In genomic region chr2:66602341-66602740, GRCh38 we compare ENCODE assay signal across 30 cellular contexts.
"Had no signal": no experiment of that assay in that cellular context is flagged by ENCODE, and none has a peak within 500 bp of the region (broad histone marks: within the 10 kb centered on the region; RNA-seq: fewer than 3 reads in every experiment).

No MANE protein-coding gene starts in this region.

- H3K4me3 ChIP-seq: MG63, SJCRH30 had no signal

- H3K27me3 ChIP-seq: MG63 had no signal

- H3K9me3 Mint-ChIP-seq: activated CD4-positive, alpha-beta T cell treated with anti-CD3 and anti-CD28 coated beads, Interleukin-2, amount 10 ng/mL, durations not matched to agents 7 days and 5 days; activated naive CD4-positive, alpha-beta T cell treated with anti-CD3 and anti-CD28 coated beads for 36 hours; activated T-cell treated with anti-CD3 and anti-CD28 coated beads, Interleukin-2, amount 50 U/mL, for 4 hours; activated T-helper 1 cell treated with anti-CD3 and anti-CD28 coated beads, Interleukin-12 subunit alpha, Interleukin-12 subunit beta, Interleukin-2, Interleukin-4 antibody, amounts not matched to agents 30 ng/mL and 10 ng/mL and 1 ng/mL, durations not matched to agents 14 hours and 24 hours and 36 hours; T-helper 1 cell treated with Interleukin-12 subunit alpha and Interleukin-12 subunit beta and Interleukin-4 antibody, amounts not matched to agents 30 μg/mL and 1 μg/mL, for 36 hours; T-helper 2 cell treated with Interferon-gamma antibody and Interleukin-4, amounts not matched to agents 5 μg/mL and 100 μg/mL, for 36 hours had no signal

- H3K9ac ChIP-seq: SK-N-SH had no signal

- H3K4me2 ChIP-seq: SK-N-SH had no signal

- H3K27ac Mint-ChIP-seq: activated CD4-positive, alpha-beta T cell treated with anti-CD3 and anti-CD28 coated beads for 36 hours; activated CD4-positive, alpha-beta T cell treated with anti-CD3 and anti-CD28 coated beads, Interleukin-2, amount 10 ng/mL, durations not matched to agents 7 days and 5 days; activated CD8-positive, alpha-beta T cell treated with anti-CD3 and anti-CD28 coated beads, Interleukin-2, amount 10 ng/mL, durations not matched to agents 7 days and 5 days; activated naive CD4-positive, alpha-beta T cell treated with anti-CD3 and anti-CD28 coated beads for 36 hours; activated naive CD4-positive, alpha-beta T cell treated with anti-CD3 and anti-CD28 coated beads, Interleukin-2, amount 50 U/mL, for 72 hours; activated T-helper 1 cell treated with anti-CD3 and anti-CD28 coated beads, Interleukin-12 subunit alpha, Interleukin-12 subunit beta, Interleukin-2, Interleukin-4 antibody, amounts not matched to agents 30 ng/mL and 10 ng/mL and 1 ng/mL, durations not matched to agents 14 hours and 24 hours and 36 hours; brain; T-helper 1 cell treated with Interleukin-12 subunit alpha and Interleukin-12 subunit beta and Interleukin-4 antibody, amounts not matched to agents 30 μg/mL and 1 μg/mL, for 36 hours; T-helper 2 cell treated with Interferon-gamma antibody and Interleukin-4, amounts not matched to agents 5 μg/mL and 100 μg/mL, for 36 hours; WTC11 had no signal

- DNase-seq: activated CD4-positive, alpha-beta T cell treated with anti-CD3 and anti-CD28 coated beads for 36 hours; activated CD4-positive, alpha-beta T cell treated with anti-CD3 and anti-CD28 coated beads, Interleukin-2, amount 10 ng/mL, durations not matched to agents 7 days and 5 days; activated CD4-positive, alpha-beta T cell treated with anti-CD3 and anti-CD28 coated beads, Interleukin-2, amount 50 U/mL, for 48 hours; activated CD8-positive, alpha-beta memory T cell treated with anti-CD3 and anti-CD28 coated beads, Interleukin-2, amount 50 U/mL, for 4 hours; activated CD8-positive, alpha-beta T cell treated with anti-CD3 and anti-CD28 coated beads, Interleukin-2, amount 10 ng/mL, durations not matched to agents 7 days and 5 days; activated gamma-delta T cell treated with Interleukin-2 at 50 U/mL for 16 hours; activated naive CD4-positive, alpha-beta T cell treated with anti-CD3 and anti-CD28 coated beads for 36 hours; activated T-cell treated with anti-CD3 and anti-CD28 coated beads for 4 hours; activated T-cell treated with anti-CD3 and anti-CD28 coated beads, Interleukin-2, amount 50 U/mL, for 4 hours; anterior cingulate cortex; central memory CD4-positive, alpha-beta T cell; MG63; NCI-H1048; NCI-H1105 treated with DMSO at 0.1 percent for 48 hours; NCI-H1436; NCI-H1694; NCI-H1930; NCI-H2081 treated with DMSO at 0.1 percent for 48 hours; NCI-H510A treated with DMSO at 0.1 percent for 48 hours; NCI-H526 treated with DMSO at 0.1 percent for 48 hours; NCI-H82; SHP77; SJCRH30; SK-N-SH had no signal

- H3K36me3 ChIP-seq: MG63, SJCRH30 had no signal

- H3K27me3 Mint-ChIP-seq: activated CD4-positive, alpha-beta T cell treated with anti-CD3 and anti-CD28 coated beads for 36 hours; activated CD4-positive, alpha-beta T cell treated with anti-CD3 and anti-CD28 coated beads, Interleukin-2, amount 10 ng/mL, durations not matched to agents 7 days and 5 days had no signal

- H3K4me3 Mint-ChIP-seq: activated CD4-positive, alpha-beta T cell treated with anti-CD3 and anti-CD28 coated beads for 36 hours; activated CD4-positive, alpha-beta T cell treated with anti-CD3 and anti-CD28 coated beads, Interleukin-2, amount 10 ng/mL, durations not matched to agents 7 days and 5 days; activated CD8-positive, alpha-beta T cell treated with anti-CD3 and anti-CD28 coated beads, Interleukin-2, amount 10 ng/mL, durations not matched to agents 7 days and 5 days; activated naive CD4-positive, alpha-beta T cell treated with anti-CD3 and anti-CD28 coated beads for 36 hours; activated T-cell treated with anti-CD3 and anti-CD28 coated beads, Interleukin-2, amount 50 U/mL, for 4 hours; activated T-helper 1 cell treated with anti-CD3 and anti-CD28 coated beads, Interleukin-12 subunit alpha, Interleukin-12 subunit beta, Interleukin-2, Interleukin-4 antibody, amounts not matched to agents 30 ng/mL and 10 ng/mL and 1 ng/mL, durations not matched to agents 14 hours and 24 hours and 36 hours; brain; T-helper 1 cell treated with Interleukin-12 subunit alpha and Interleukin-12 subunit beta and Interleukin-4 antibody, amounts not matched to agents 30 μg/mL and 1 μg/mL, for 36 hours; T-helper 2 cell treated with Interferon-gamma antibody and Interleukin-4, amounts not matched to agents 5 μg/mL and 100 μg/mL, for 36 hours; WTC11 had no signal

- H3K27ac ChIP-seq: SJCRH30 had no signal

- H3K36me3 Mint-ChIP-seq: activated naive CD4-positive, alpha-beta T cell treated with anti-CD3 and anti-CD28 coated beads, Interleukin-2, amount 50 U/mL, for 72 hours; brain; WTC11 had no signal

- H3K9me3 ChIP-seq: MG63, SJCRH30, SK-N-SH had no signal

- H3K4me1 ChIP-seq: SJCRH30 had no signal

- H3K4me1 Mint-ChIP-seq: activated CD4-positive, alpha-beta T cell treated with anti-CD3 and anti-CD28 coated beads for 36 hours; activated CD4-positive, alpha-beta T cell treated with anti-CD3 and anti-CD28 coated beads, Interleukin-2, amount 10 ng/mL, durations not matched to agents 7 days and 5 days; WTC11 had no signal
